8 cellular contexts compared by ENCODE assay signal in genomic region chr2:135744761-135745314, GRCh38. TPM values are rescaled to one million over a fixed set of nuclear protein-coding genes. Genes with fewer than 3 reads are reported as not detected.
DNase-seq lines count a peak whose midpoint lies in the region; ATAC-seq, FAIRE-seq and TF ChIP-seq lines count a peak whose summit lies in the region.

No MANE protein-coding gene starts in this region.

- H3K9ac ChIP-seq in OCI-LY1 (ENCODE audit: low read length) = no peak overlapping the region

- TF ChIP-seq CTCF in CD4-positive, alpha-beta T cell (IDR thresholded peaks at IDR 0.05) = no peak
- TF ChIP-seq CTCF in OCI-LY1 (IDR thresholded peaks at IDR 0.05; ENCODE audit: low read length) = peak; percentile 60; the same call in 1 of the 2 replicates
- no peak for TF ChIP-seq CTCF in right atrium auricular region (IDR thresholded peaks at IDR 0.05)

- ATAC-seq in CD4-positive, alpha-beta T cell (ENCODE audit: poor library complexity) = no peak
- ATAC-seq in central memory CD8-positive, alpha-beta T cell (replicated peaks; ENCODE audit: extremely low read depth, poor library complexity, severe bottlenecking) = no peak
- ATAC-seq in HG02870 (IDR thresholded peaks at IDR 0.05; ENCODE audit: unreplicated experiment) (no peak), HG03571 (IDR thresholded peaks at IDR 0.05; ENCODE audit: unreplicated experiment) (no peak)

- FAIRE-seq in GM19239 (lab: Jason Lieb, UNC) = peak; percentile 88

- H3K27ac ChIP-seq in CD4-positive, alpha-beta T cell (ENCODE audit: low read depth, low read length) = no peak overlapping the region
- H3K27ac ChIP-seq in OCI-LY1 (ENCODE audit: low read depth, low read length, poor library complexity, severe bottlenecking) = no peak overlapping the region
- H3K27ac ChIP-seq in right atrium auricular region = no peak overlapping the region

- peaks cover 61% of the 10 kb centered on the region for H3K4me1 Mint-ChIP-seq in CD4-positive, alpha-beta T cell (ENCODE audit: low read depth)
- peaks cover 44% of the 10 kb centered on the region for H3K4me1 Mint-ChIP-seq in central memory CD8-positive, alpha-beta T cell

- intact Hi-C loops in CD4-positive, alpha-beta T cell (cut with DNase I, micrococcal nuclease) = loop anchor here (5.0 to 10.0 kb wide), 4 partner anchors 127 to 828 kb away; partner anchors contain the start of genes CCNT2 (in 1 of the 2) and MCM6 (in 1 of the 2)

- H3K27ac Mint-ChIP-seq in CD4-positive, alpha-beta T cell = peak overlapping the region; percentile 92
- no peak overlapping the region for H3K27ac Mint-ChIP-seq in central memory CD8-positive, alpha-beta T cell (ENCODE audit: low read depth)

- CTCF ChIA-PET in CD4-positive, alpha-beta T cell (lab: Charles Lee) = interaction anchor here (0.9 to 1.4 kb wide), 4 partner anchors 8 to 827 kb away, joined by 3 to 4 read pairs (median 3); no protein-coding TSS in a partner anchor

- POLR2A ChIA-PET in CD4-positive, alpha-beta T cell (lab: Charles Lee) = no interaction called here

- peaks cover 20% of the 10 kb centered on the region for H3K4me1 ChIP-seq in OCI-LY1 (ENCODE audit: insufficient read depth, low read length, severe bottlenecking)
- peaks cover 0 to 27% of the 10 kb centered on the region in 2 donors for H3K4me1 ChIP-seq in right atrium auricular region

- peaks cover 58% of the 10 kb centered on the region for H3K36me3 Mint-ChIP-seq in CD4-positive, alpha-beta T cell (ENCODE audit: low read depth)
- peaks cover 38% of the 10 kb centered on the region for H3K36me3 Mint-ChIP-seq in central memory CD8-positive, alpha-beta T cell (ENCODE audit: insufficient read depth)

- H3K36me3 ChIP-seq in OCI-LY1 (ENCODE audit: insufficient read depth, low read length) (peaks cover 31% of the 10 kb centered on the region), right atrium auricular region (peaks cover 21% of the 10 kb centered on the region)

- peaks cover 47% of the 10 kb centered on the region for H3K79me2 ChIP-seq in OCI-LY1 (ENCODE audit: insufficient read depth, low read length)

- DNase-seq in CD4-positive, alpha-beta T cell = no peak
- DNase-seq in GM19239 (ENCODE audit: insufficient read length, low spot score) = no peak
- no peak for DNase-seq in central memory CD8-positive, alpha-beta T cell (ENCODE audit: low spot score in 2 of 2)
- DNase-seq in retina = peak; percentile 5
- DNase-seq in right atrium auricular region (ENCODE audit: low spot score) = no peak

- H3K9me3 Mint-ChIP-seq in CD4-positive, alpha-beta T cell = no peaks in the 10 kb centered on the region
- H3K9me3 Mint-ChIP-seq in central memory CD8-positive, alpha-beta T cell = no peaks in the 10 kb centered on the region

- H3K4me3 ChIP-seq in OCI-LY1 (ENCODE audit: low read depth, low read length, poor library complexity, severe bottlenecking) (no peak overlapping the region), right atrium auricular region (no peak overlapping the region)

- peak overlapping the region; percentile 100 for H3K4me2 ChIP-seq in OCI-LY1 (ENCODE audit: low read length)

- H3K27me3 Mint-ChIP-seq in CD4-positive, alpha-beta T cell = no peaks in the 10 kb centered on the region
- H3K27me3 Mint-ChIP-seq in central memory CD8-positive, alpha-beta T cell = no peaks in the 10 kb centered on the region

- no peaks in the 10 kb centered on the region; the same call in 1 of the 2 replicates for H4K20me1 ChIP-seq in OCI-LY1 (ENCODE audit: insufficient read depth, low read length)

- no peaks in the 10 kb centered on the region for H3K27me3 ChIP-seq in CD4-positive, alpha-beta T cell (ENCODE audit: control insufficient read depth, insufficient read depth, low read length)
- H3K27me3 ChIP-seq in OCI-LY1 (ENCODE audit: insufficient read depth, low read length) (no peaks in the 10 kb centered on the region), right atrium auricular region (no peaks in the 10 kb centered on the region)

- 0 out of 2 replicates have a peak, but pooled peaks cover 3% of the 10 kb centered on the region for H3F3A ChIP-seq in OCI-LY1 (ENCODE audit: insufficient read depth, low read length)

- H2AFZ ChIP-seq in OCI-LY1 (ENCODE audit: low read length) = no peak overlapping the region

- peak overlapping the region; percentile 80 for H3K4me3 Mint-ChIP-seq in CD4-positive, alpha-beta T cell
- H3K4me3 Mint-ChIP-seq in central memory CD8-positive, alpha-beta T cell = peak overlapping the region; percentile 33

- no peaks in the 10 kb centered on the region for H3K9me3 ChIP-seq in CD4-positive, alpha-beta T cell (ENCODE audit: control insufficient read depth, low read length)
- H3K9me3 ChIP-seq in OCI-LY1 (ENCODE audit: low read length) (no peaks in the 10 kb centered on the region), right atrium auricular region (no peaks in the 10 kb centered on the region)

- H3K9me2 ChIP-seq in OCI-LY1 (ENCODE audit: low read depth, low read length) = no peaks in the 10 kb centered on the region

RNA-seq across cellular contexts. Expression of gene UBXN4, which starts 3.2 kb away (rescaled TPM):
- 100 to 1,000 TPM; 143 to 150 TPM for total RNA-seq in CD4-positive, alpha-beta T cell
- 10 to 100 TPM; 37.5 to 48.7 TPM for total RNA-seq in right atrium auricular region
